8 cellular contexts compared by ENCODE assay signal in genomic region chr14:49879683-49880204, GRCh38. TPM values are rescaled to one million over a fixed set of nuclear protein-coding genes. Genes with fewer than 3 reads are reported as not detected.
DNase-seq lines count a peak whose midpoint lies in the region; ATAC-seq and TF ChIP-seq lines count a peak whose summit lies in the region.

No MANE protein-coding gene starts in this region.

- peaks cover 14% of the 10 kb centered on the region; the same call in 1 of the 2 replicates for H3K4me1 ChIP-seq in Panc1 (ENCODE audit: control insufficient read depth, insufficient read depth, low read length)
- H3K4me1 ChIP-seq in cardiac muscle cell (ENCODE audit: low read depth) = no peaks in the 10 kb centered on the region

- H3K4me1 Mint-ChIP-seq in Calu3 (ENCODE audit: low read depth, unreplicated experiment) = peaks cover 19% of the 10 kb centered on the region

- BruUV-seq in Calu3 (replicated peaks; lab: Mats Ljungman, UMichigan) (no TSS peak), Panc1 (replicated peaks; lab: Mats Ljungman, UMichigan) (no TSS peak)

- peak overlapping the region; percentile 53 for H3K27ac ChIP-seq in Panc1 (ENCODE audit: low read length)
- no peak overlapping the region for H3K27ac ChIP-seq in cardiac muscle cell

- peak; percentile 56 for TF ChIP-seq CTCF in Calu3 (IDR thresholded peaks at IDR 0.05; ENCODE audit: unreplicated experiment)
- peak; percentile 80 for TF ChIP-seq CTCF in Panc1 (IDR thresholded peaks at IDR 0.05)
- TF ChIP-seq CTCF in cardiac muscle cell (IDR thresholded peaks at IDR 0.05; ENCODE audit: low read depth, low read length) = peak; percentile 76

- H3K27me3 ChIP-seq in Panc1 (ENCODE audit: control insufficient read depth, insufficient read depth, low read length) (no peaks in the 10 kb centered on the region), cardiac muscle cell (no peaks in the 10 kb centered on the region)

- in situ Hi-C loops in Panc1 (cut with HindIII; ENCODE audit: low pct_unique_long_range_greater_than_20kb, low sequenced_read_pairs) = no loop called here

- POLR2A ChIA-PET in Panc1 (lab: Charles Lee) = no interaction called here

- H3K36me3 ChIP-seq in Panc1 (ENCODE audit: control insufficient read depth, insufficient read depth, low read length) (no peaks in the 10 kb centered on the region), cardiac muscle cell (no peaks in the 10 kb centered on the region)

- no peaks in the 10 kb centered on the region for H3K9me3 Mint-ChIP-seq in Calu3 (ENCODE audit: low read depth, unreplicated experiment)

- no peaks in the 10 kb centered on the region for H3K36me3 Mint-ChIP-seq in Calu3 (ENCODE audit: insufficient read depth, unreplicated experiment)

- H3K4me3 ChIP-seq in Panc1 (ENCODE audit: low read depth in 2 of 2, low read length in 2 of 2) (peak overlapping the region in 1 of 2 experiments; percentile 18; a peak in 1 of 4 replicates), cardiac muscle cell (no peak overlapping the region)

- no peaks in the 10 kb centered on the region for H3K27me3 Mint-ChIP-seq in Calu3 (ENCODE audit: unreplicated experiment)

- intact Hi-C loops in Calu3 (cut with micrococcal nuclease; ENCODE audit: unreplicated experiment) (no loop called here), Panc1 (cut with micrococcal nuclease; ENCODE audit: unreplicated experiment) (no loop called here)

- H3K4me3 Mint-ChIP-seq in Calu3 (ENCODE audit: low read depth, unreplicated experiment) = no peak overlapping the region

- H3K27ac Mint-ChIP-seq in Calu3 (ENCODE audit: unreplicated experiment) = no peak overlapping the region

- DNase-seq in Calu3 (peak; percentile 60), Panc1 (ENCODE audit: low read depth, low spot score) (no peak), cardiac muscle cell (ENCODE audit: low read depth in 1 of 2, low spot score in 1 of 2) (peak; percentile 56 to 75), hepatic stellate cell (ENCODE audit: low spot score) (no peak)
- peak; percentile 41 for DNase-seq in activated effector memory CD4-positive, alpha-beta T cell treated with Interleukin-2 at 50 U/mL for 16 hours
- peak; percentile 19 for DNase-seq in stimulated activated CD4-positive, alpha-beta T cell treated with anti-CD3 and anti-CD28 coated beads, Interleukin-12 subunit alpha, Interleukin-12 subunit beta, amount 100 ng/mL, for 4 hours

- H3K9me3 ChIP-seq in Panc1 (ENCODE audit: control insufficient read depth, insufficient read depth, low read depth, low read length) = no peaks in the 10 kb centered on the region
- H3K9me3 ChIP-seq in cardiac muscle cell (ENCODE audit: low read depth) = no peaks in the 10 kb centered on the region

- ATAC-seq in GM19438 (IDR thresholded peaks at IDR 0.05; ENCODE audit: low read depth, unreplicated experiment) (peak; percentile 89), HG03521 (IDR thresholded peaks at IDR 0.05; ENCODE audit: unreplicated experiment) (peak; percentile 86), Panc1 (peak; percentile 91)

- CTCF ChIA-PET in Calu3 (lab: Charles Lee) = interaction anchor here (0.5 to 1.5 kb wide), 7 partner anchors 11 to 228 kb away, joined by 3 to 10 read pairs (median 4); partner anchors contain the start of gene ARF6
- CTCF ChIA-PET in Panc1 (lab: Charles Lee) = interaction anchor here (0.6 to 1.0 kb wide), 4 partner anchors 13 to 225 kb away, joined by 3 to 8 read pairs (median 4); no protein-coding TSS in a partner anchor

RNA-seq across cellular contexts. Expression of gene ARF6, which starts 13.1 kb away (rescaled TPM):
- total RNA-seq in Calu3 (2022) = 74.2 and 81.0 TPM in 2 replicates
- 63.2 TPM for total RNA-seq in Panc1 (2021; ENCODE audit: unreplicated experiment)
- 51.1 TPM for polyA plus RNA-seq in Panc1 (2012; ENCODE audit: insufficient read length)
- total RNA-seq in cardiac muscle cell = 22.5 and 23.3 TPM in 2 replicates
- polyA plus RNA-seq in cardiac muscle cell = 27.8 and 28.4 TPM in 2 replicates

RNA-seq across cellular contexts. Expression of gene NEMF, which starts 27.2 kb away (rescaled TPM):
- total RNA-seq in Calu3 (2022) = 76.3 and 77.7 TPM in 2 replicates
- 38.3 TPM for total RNA-seq in Panc1 (2021; ENCODE audit: unreplicated experiment)
- 17.4 TPM for polyA plus RNA-seq in Panc1 (2012; ENCODE audit: insufficient read length)
- 33.9 and 43.9 TPM in 2 replicates for total RNA-seq in cardiac muscle cell
- polyA plus RNA-seq in cardiac muscle cell = 71.9 and 80.5 TPM in 2 replicates

Comparison
In these comparisons a context has a peak if more than half of its experiments do, and no peak if none do; other contexts are left out.
1. DNase-seq: peak in Calu3 (single experiment), activated effector memory CD4-positive, alpha-beta T cell treated with Interleukin-2 at 50 U/mL for 16 hours (single experiment), cardiac muscle cell (2 of 2) and stimulated activated CD4-positive, alpha-beta T cell treated with anti-CD3 and anti-CD28 coated beads, Interleukin-12 subunit alpha, Interleukin-12 subunit beta, amount 100 ng/mL, for 4 hours (single experiment); none in Panc1 (single experiment) and hepatic stellate cell (single experiment).
2. Peak in every context shown above with its lines, with median percentiles within 50 percentile points of each other: CTCF ChIP-seq and ATAC-seq.